ENCODE assay signal across 17 cellular contexts in the genomic region with DNA sequence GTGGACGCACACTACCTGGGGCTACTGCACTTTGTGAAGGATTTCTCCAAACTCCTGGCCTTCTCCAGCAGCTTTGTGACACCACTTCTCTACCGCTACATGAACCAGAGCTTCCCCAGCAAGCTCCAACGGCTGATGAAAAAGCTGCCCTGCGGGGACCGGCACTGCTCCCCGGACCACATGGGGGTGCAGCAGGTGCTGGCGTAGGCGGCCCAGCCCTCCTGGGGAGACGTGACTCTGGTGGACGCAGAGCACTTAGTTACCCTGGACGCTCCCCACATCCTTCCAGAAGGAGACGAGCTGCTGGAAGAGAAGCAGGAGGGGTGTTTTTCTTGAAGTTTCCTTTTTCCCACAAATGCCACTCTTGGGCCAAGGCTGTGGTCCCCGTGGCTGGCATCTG. TPM values are rescaled to one million over a fixed set of nuclear protein-coding genes. Genes with fewer than 3 reads are reported as not detected.
DNase-seq lines count a peak whose midpoint lies in the region; ATAC-seq and TF ChIP-seq lines count a peak whose summit lies in the region.
"Had no signal": no experiment of that assay in that cellular context is flagged by ENCODE, and none has a peak within 500 bp of the region (broad histone marks: within the 10 kb centered on the region; RNA-seq: fewer than 3 reads in every experiment).

No MANE protein-coding gene starts in this region.

- POLR2A ChIA-PET in OCI-LY7 (lab: Charles Lee) = interaction anchor here (1.1 to 1.6 kb wide), 2 partner anchors 32 to 64 kb away, joined by 3 to 5 read pairs; no protein-coding TSS in a partner anchor

- peak overlapping the region; percentile 47 to 100 (median 100) for H3K4me2 ChIP-seq in BLaER1 treated with 17β-estradiol and CSF1 and Interleukin-3, amounts not matched to agents 10 nM and 100 nM
- peak overlapping the region; percentile 39 for H3K4me2 ChIP-seq in OCI-LY7 (ENCODE audit: low read length)

- intact Hi-C loops in OCI-LY7 (cut with micrococcal nuclease; ENCODE audit: unreplicated experiment) = no loop called here

- TF ChIP-seq CTCF in OCI-LY7 (conservative IDR thresholded peaks at IDR 0.05; ENCODE audit: low read length) (no peak), glutamatergic neuron (IDR thresholded peaks at IDR 0.05; ENCODE audit: partially characterized antibody, unreplicated experiment) (no peak), endodermal cell (conservative IDR thresholded peaks at IDR 0.05) (no peak)

- H3K36me3 Mint-ChIP-seq in glutamatergic neuron (ENCODE audit: unreplicated experiment) (no peaks in the 10 kb centered on the region), endodermal cell (ENCODE audit: low read depth) (peaks cover 9% of the 10 kb centered on the region)
- peaks cover 37% of the 10 kb centered on the region for H3K36me3 Mint-ChIP-seq in stimulated activated memory B cell treated with anti-CD40 and anti-IgM and Interleukin-4, amounts not matched to agents 10 μg/mL and 1 μg/mL and 100 μg/mL, for 72 hours

- H3K4me3 ChIP-seq in BLaER1 treated with 17β-estradiol and CSF1 and Interleukin-3, amounts not matched to agents 10 nM and 100 nM = no peak overlapping the region
- H3K4me3 ChIP-seq in OCI-LY7 (ENCODE audit: low read depth, low read length, poor library complexity, severe bottlenecking) (no peak overlapping the region), endodermal cell (ENCODE audit: low read length) (no peak overlapping the region)
- H3K4me3 ChIP-seq: SJSA1 had no signal

- peaks cover 6% of the 10 kb centered on the region for H3K27me3 Mint-ChIP-seq in glutamatergic neuron (ENCODE audit: unreplicated experiment)
- peaks cover 64% of the 10 kb centered on the region for H3K27me3 Mint-ChIP-seq in stimulated activated memory B cell treated with anti-CD40 and anti-IgM and Interleukin-4, amounts not matched to agents 10 μg/mL and 1 μg/mL and 100 μg/mL, for 72 hours
- no peaks in the 10 kb centered on the region for H3K27me3 Mint-ChIP-seq in endodermal cell (ENCODE audit: insufficient read depth)
- H3K27me3 Mint-ChIP-seq: CD8-positive, alpha-beta memory T cell had no signal

- H3K4me1 ChIP-seq in BLaER1 treated with 17β-estradiol and CSF1 and Interleukin-3, amounts not matched to agents 10 nM and 100 nM = peaks cover 91 to 96% (median 95%) of the 10 kb centered on the region in 10 experiments
- H3K4me1 ChIP-seq in OCI-LY7 (ENCODE audit: insufficient read depth, low read length, poor library complexity, severe bottlenecking) (peaks cover 64% of the 10 kb centered on the region), endodermal cell (ENCODE audit: control insufficient read depth, insufficient read depth, low read length) (peaks cover 10% of the 10 kb centered on the region)

- DNase-seq in OCI-LY7 (ENCODE audit: low spot score) = no peak
- DNase-seq in glutamatergic neuron = no peak
- no peak for DNase-seq in NCI-H2081 treated with DMSO at 0.1 percent for 48 hours (lab: John Stamatoyannopoulos, UW)
- DNase-seq in endodermal cell = no peak
- DNase-seq: DMS153, H7, NCI-H1417 treated with DMSO at 0.1 percent for 48 hours, NCI-H2029, NCI-H226, NCI-H526, RPMI8226 had no signal

- H3K9me2 ChIP-seq in OCI-LY7 (ENCODE audit: insufficient read depth, low read length) = no peaks in the 10 kb centered on the region

- H4K20me1 ChIP-seq in BLaER1 treated with 17β-estradiol and CSF1 and Interleukin-3, amounts not matched to agents 10 nM and 100 nM = peaks cover 0 to 81% (median 50%) of the 10 kb centered on the region in 11 experiments; a peak in 18 of 22 replicates
- no peaks in the 10 kb centered on the region for H4K20me1 ChIP-seq in OCI-LY7 (ENCODE audit: insufficient read depth, low read length)

- no peak overlapping the region for H3K4me3 Mint-ChIP-seq in glutamatergic neuron (ENCODE audit: unreplicated experiment)
- H3K4me3 Mint-ChIP-seq in stimulated activated memory B cell treated with anti-CD40 and anti-IgM and Interleukin-4, amounts not matched to agents 10 μg/mL and 1 μg/mL and 100 μg/mL, for 72 hours = no peak overlapping the region
- no peak overlapping the region for H3K4me3 Mint-ChIP-seq in endodermal cell

- WGBS in endodermal cell (ENCODE audit: insufficient coverage in 1 of 2, insufficient read length in 1 of 2), 2 experiments = 95 to 96% methylated on average over 13 of the region's 13 CpGs

- H3K9me3 Mint-ChIP-seq in glutamatergic neuron (ENCODE audit: unreplicated experiment) = peaks cover 6% of the 10 kb centered on the region
- peaks cover 2% of the 10 kb centered on the region for H3K9me3 Mint-ChIP-seq in stimulated activated memory B cell treated with anti-CD40 and anti-IgM and Interleukin-4, amounts not matched to agents 10 μg/mL and 1 μg/mL and 100 μg/mL, for 72 hours
- H3K9me3 Mint-ChIP-seq in endodermal cell = no peaks in the 10 kb centered on the region
- H3K9me3 Mint-ChIP-seq: CD8-positive, alpha-beta memory T cell had no signal

- no peaks in the 10 kb centered on the region for H3K79me2 ChIP-seq in OCI-LY7 (ENCODE audit: insufficient read depth, low read depth, low read length)

- peaks cover 0 to 25% (median 0%) of the 10 kb centered on the region in 11 experiments; a peak in 4 of 22 replicates for H3K27me3 ChIP-seq in BLaER1 treated with 17β-estradiol and CSF1 and Interleukin-3, amounts not matched to agents 10 nM and 100 nM
- H3K27me3 ChIP-seq in endodermal cell (ENCODE audit: control insufficient read depth, insufficient read depth, low read length, poor library complexity, severe bottlenecking) = no peaks in the 10 kb centered on the region
- H3K27me3 ChIP-seq: SJSA1 had no signal

- no peaks in the 10 kb centered on the region for H3K9me3 ChIP-seq in BLaER1 treated with 17β-estradiol and CSF1 and Interleukin-3, amounts not matched to agents 10 nM and 100 nM (replicated peaks in 1 of 11)
- no peaks in the 10 kb centered on the region for H3K9me3 ChIP-seq in OCI-LY7 (ENCODE audit: low read length)
- no peaks in the 10 kb centered on the region for H3K9me3 ChIP-seq in endodermal cell (ENCODE audit: control insufficient read depth, low read length)
- H3K9me3 ChIP-seq: SJSA1 had no signal

- CTCF ChIA-PET in OCI-LY7 (lab: Charles Lee; ENCODE audit: unreplicated experiment) = interaction anchor here (1.6 kb wide), 1 partner anchor 28 kb away, joined by 4 read pairs; no protein-coding TSS in a partner anchor

- H3K27ac Mint-ChIP-seq in glutamatergic neuron (ENCODE audit: unreplicated experiment) (peak overlapping the region; percentile 64), endodermal cell (no peak overlapping the region)
- peak overlapping the region; percentile 54 for H3K27ac Mint-ChIP-seq in stimulated activated memory B cell treated with anti-CD40 and anti-IgM and Interleukin-4, amounts not matched to agents 10 μg/mL and 1 μg/mL and 100 μg/mL, for 72 hours
- H3K27ac Mint-ChIP-seq: B cell had no signal

- no peak for ATAC-seq in stimulated activated memory B cell treated with anti-CD40 and anti-IgM and Interleukin-4, amounts not matched to agents 10 μg/mL and 1 μg/mL and 100 μg/mL, for 72 hours
- ATAC-seq in GM19455 (IDR thresholded peaks at IDR 0.05; ENCODE audit: unreplicated experiment) = no peak

- H2AFZ ChIP-seq in OCI-LY7 (ENCODE audit: low read length) = no peak overlapping the region

- H3K36me3 ChIP-seq in BLaER1 treated with 17β-estradiol and CSF1 and Interleukin-3, amounts not matched to agents 10 nM and 100 nM = peaks cover 0 to 15% (median 10%) of the 10 kb centered on the region in 11 experiments; a peak in 14 of 22 replicates
- H3K36me3 ChIP-seq in OCI-LY7 (ENCODE audit: insufficient read depth, low read length) (no peaks in the 10 kb centered on the region), endodermal cell (ENCODE audit: control insufficient read depth, insufficient read depth, low read length) (no peaks in the 10 kb centered on the region)

- peak overlapping the region in 8 of 11 experiments; percentile 12 to 92 (median 56); a peak in 14 of 22 replicates for H3K27ac ChIP-seq in BLaER1 treated with 17β-estradiol and CSF1 and Interleukin-3, amounts not matched to agents 10 nM and 100 nM
- H3K27ac ChIP-seq in OCI-LY7 (ENCODE audit: low read depth, low read length, poor library complexity, severe bottlenecking) = peak overlapping the region; percentile 89
- no peak overlapping the region for H3K27ac ChIP-seq in endodermal cell (ENCODE audit: low read depth, low read length)
- H3K27ac ChIP-seq: SJSA1 had no signal

- H3K4me1 Mint-ChIP-seq in glutamatergic neuron (ENCODE audit: low read depth, unreplicated experiment) (peaks cover 9% of the 10 kb centered on the region), endodermal cell (peaks cover 4% of the 10 kb centered on the region)
- H3K4me1 Mint-ChIP-seq in stimulated activated memory B cell treated with anti-CD40 and anti-IgM and Interleukin-4, amounts not matched to agents 10 μg/mL and 1 μg/mL and 100 μg/mL, for 72 hours = peaks cover 63% of the 10 kb centered on the region

- BruUV-seq in OCI-LY7 (replicated peaks; lab: Mats Ljungman, UMichigan) = no TSS peak

- peak overlapping the region in 8 of 11 experiments; percentile 10 to 58 (median 27); a peak in 11 of 22 replicates for H3K9ac ChIP-seq in BLaER1 treated with 17β-estradiol and CSF1 and Interleukin-3, amounts not matched to agents 10 nM and 100 nM
- H3K9ac ChIP-seq in endodermal cell (ENCODE audit: extremely low read depth, low read length, poor library complexity, severe bottlenecking) = no peak overlapping the region

RNA-seq across cellular contexts. Expression of gene GPR146, which starts 14.0 kb away (rescaled TPM):
- 0.62 and 0.95 TPM in 2 replicates for total RNA-seq in OCI-LY7 (2014; rRNA removed; shearing (Covaris generic))
- 0.77 and 3.3 TPM in 2 replicates for total RNA-seq in OCI-LY7 (2022)
- 3.1 TPM for total RNA-seq in glutamatergic neuron (ENCODE audit: unreplicated experiment)
- total RNA-seq in endodermal cell = under 1 TPM; 0.66 to 0.75 TPM
- polyA plus RNA-seq in endodermal cell (2013, experiment 1 of 2) = 1.1 TPM
- 1.7 TPM for polyA plus RNA-seq in endodermal cell (2013, experiment 2 of 2)

RNA-seq across cellular contexts. Expression of gene GPER1, which starts 29.6 kb away (rescaled TPM):
- 22.9 and 34.9 TPM in 2 replicates for total RNA-seq in OCI-LY7 (2014; rRNA removed; shearing (Covaris generic))
- total RNA-seq in OCI-LY7 (2022) (44.7 and 75.9 TPM in 2 replicates), glutamatergic neuron (ENCODE audit: unreplicated experiment) (0.59 TPM), endodermal cell (under 1 TPM; 0.35 to 0.51 TPM)
- 1.1 TPM for polyA plus RNA-seq in endodermal cell (2013, experiment 1 of 2)
- 0.91 TPM for polyA plus RNA-seq in endodermal cell (2013, experiment 2 of 2)
- total RNA-seq: CD8-positive, alpha-beta memory T cell; SJSA1 had no signal

Comparison
In these comparisons a context has a peak if more than half of its experiments do, and no peak if none do; other contexts are left out.
1. RNA of gene GPER1, which starts 29.6 kb away (total RNA-seq): 22.9 to 75.9 TPM in OCI-LY7; 0.59 TPM in glutamatergic neuron (single experiment) and 0.35 to 0.51 TPM in endodermal cell; every median in the first group is over 10 times any median in the second.